In the genomic region with DNA sequence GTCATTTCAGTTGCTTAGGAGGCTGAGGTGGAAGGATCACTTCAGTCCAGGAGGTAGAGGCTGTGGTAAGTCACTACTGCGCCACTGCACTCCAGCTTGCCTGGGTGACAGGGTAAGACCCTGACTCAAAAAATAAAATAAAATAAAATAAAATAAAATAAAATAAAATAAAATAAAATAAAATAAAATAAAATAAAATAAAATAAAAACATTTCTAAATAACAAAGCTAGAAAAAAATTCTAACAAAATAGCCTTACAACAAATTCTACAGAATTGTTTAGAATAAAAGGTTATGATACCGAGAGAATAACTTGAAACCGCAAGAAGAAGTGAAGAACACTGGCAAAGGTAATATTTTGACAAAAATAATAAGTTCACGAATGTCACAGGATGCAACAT, we compare ENCODE assay signal across 25 cellular contexts.
"Had no signal": no experiment of that assay in that cellular context is flagged by ENCODE, and none has a peak within 500 bp of the region (broad histone marks: within the 10 kb centered on the region; RNA-seq: fewer than 3 reads in every experiment).

No MANE protein-coding gene starts in this region.

- H3K27ac Mint-ChIP-seq: stimulated activated effector memory CD8-positive, alpha-beta T cell treated with anti-CD3 and anti-CD28 coated beads, Interleukin-12 subunit alpha, Interleukin-12 subunit beta, amount 100 ng/mL, for 72 hours; stimulated activated memory B cell treated with anti-CD40 and anti-IgM and Interleukin-4, amounts not matched to agents 10 μg/mL and 1 μg/mL and 100 μg/mL, for 72 hours; stimulated activated naive B cell treated with anti-CD40 and anti-IgM and Interleukin-4, amounts not matched to agents 10 μg/mL and 1 μg/mL and 100 μg/mL, for 72 hours; stimulated activated naive CD8-positive, alpha-beta T cell treated with anti-CD3 and anti-CD28 coated beads, Interleukin-15, amount 100 ng/mL, for 72 hours; stimulated activated naive CD8-positive, alpha-beta T cell treated with anti-CD3 and anti-CD28 coated beads, Interleukin-15, Interleukin-2, amounts not matched to agents 100 ng/mL and 50 ng/mL, for 24 hours; type B pancreatic cell had no signal

- H3K4me3 Mint-ChIP-seq: stimulated activated effector memory CD8-positive, alpha-beta T cell treated with anti-CD3 and anti-CD28 coated beads, Interleukin-12 subunit alpha, Interleukin-12 subunit beta, amount 100 ng/mL, for 72 hours; stimulated activated memory B cell treated with anti-CD40 and anti-IgM and Interleukin-4, amounts not matched to agents 10 μg/mL and 1 μg/mL and 100 μg/mL, for 72 hours; stimulated activated naive B cell treated with anti-CD40 and anti-IgM and Interleukin-4, amounts not matched to agents 10 μg/mL and 1 μg/mL and 100 μg/mL, for 72 hours; stimulated activated naive CD8-positive, alpha-beta T cell treated with anti-CD3 and anti-CD28 coated beads, Interleukin-15, amount 100 ng/mL, for 72 hours; stimulated activated naive CD8-positive, alpha-beta T cell treated with anti-CD3 and anti-CD28 coated beads, Interleukin-15, Interleukin-2, amounts not matched to agents 100 ng/mL and 50 ng/mL, for 24 hours; type B pancreatic cell had no signal

- H3K27me3 Mint-ChIP-seq: stimulated activated memory B cell treated with anti-CD40 and anti-IgM and Interleukin-4, amounts not matched to agents 10 μg/mL and 1 μg/mL and 100 μg/mL, for 72 hours; stimulated activated naive B cell treated with anti-CD40 and anti-IgM and Interleukin-4, amounts not matched to agents 10 μg/mL and 1 μg/mL and 100 μg/mL, for 72 hours; stimulated activated naive CD8-positive, alpha-beta T cell treated with anti-CD3 and anti-CD28 coated beads, Interleukin-15, amount 100 ng/mL, for 72 hours; stimulated activated naive CD8-positive, alpha-beta T cell treated with anti-CD3 and anti-CD28 coated beads, Interleukin-15, Interleukin-2, amounts not matched to agents 100 ng/mL and 50 ng/mL, for 24 hours; type B pancreatic cell had no signal

- FAIRE-seq: urothelium cell line had no signal

- DNase-seq: stimulated activated CD4-positive, alpha-beta T cell treated with anti-CD3 and anti-CD28 coated beads, Interleukin-2, amount 100 ng/mL, for 48 hours; stimulated activated CD4-positive, alpha-beta T cell treated with anti-CD3 and anti-CD28 coated beads, Interleukin-4, amount 100 ng/mL, for 1 hour; stimulated activated CD4-positive, alpha-beta T cell treated with anti-CD3 and anti-CD28 coated beads, Interleukin-4, amount 100 ng/mL, for 24 hours; stimulated activated CD4-positive, alpha-beta T cell treated with anti-CD3 and anti-CD28 coated beads, Interleukin-4, amount 100 ng/mL, for 4 hours; stimulated activated CD8-positive, alpha-beta memory T cell treated with anti-CD3 and anti-CD28 coated beads, Interleukin-4, amount 100 ng/mL, for 48 hours; stimulated activated naive B cell treated with anti-CD40 and anti-IgM and Interleukin-4, amounts not matched to agents 10 μg/mL and 1 μg/mL and 100 μg/mL, for 72 hours; stimulated activated naive CD4-positive, alpha-beta T cell; stimulated activated naive CD4-positive, alpha-beta T cell treated with Interleukin-2 at 50 U/mL for 16 hours; stimulated activated naive CD8-positive, alpha-beta T cell treated with anti-CD3 and anti-CD28 coated beads, Interleukin-15, amount 100 ng/mL, for 72 hours; stimulated activated naive CD8-positive, alpha-beta T cell treated with anti-CD3 and anti-CD28 coated beads, Interleukin-15, Interleukin-2, amounts not matched to agents 100 U/mL and 50 U/mL, for 24 hours; stomach; substantia nigra; testis; thyroid gland; tibial artery; transverse colon; trophoblast cell; upper lobe of left lung; upper lobe of right lung; uterus had no signal

- ATAC-seq: stimulated activated effector memory CD8-positive, alpha-beta T cell treated with anti-CD3 and anti-CD28 coated beads, Interleukin-12 subunit alpha, Interleukin-12 subunit beta, amount 100 ng/mL, for 72 hours; stimulated activated memory B cell treated with anti-CD40 and anti-IgM and Interleukin-4, amounts not matched to agents 10 μg/mL and 1 μg/mL and 100 μg/mL, for 72 hours; stimulated activated naive B cell treated with anti-CD40 and anti-IgM and Interleukin-4, amounts not matched to agents 10 μg/mL and 1 μg/mL and 100 μg/mL, for 72 hours; stimulated activated naive CD8-positive, alpha-beta T cell treated with anti-CD3 and anti-CD28 coated beads, Interleukin-15, amount 100 ng/mL, for 72 hours; stimulated activated naive CD8-positive, alpha-beta T cell treated with anti-CD3 and anti-CD28 coated beads, Interleukin-15, Interleukin-2, amounts not matched to agents 100 U/mL and 50 U/mL, for 24 hours; upper lobe of right lung had no signal

- H3K36me3 Mint-ChIP-seq: stimulated activated effector memory CD8-positive, alpha-beta T cell treated with anti-CD3 and anti-CD28 coated beads, Interleukin-12 subunit alpha, Interleukin-12 subunit beta, amount 100 ng/mL, for 72 hours; stimulated activated memory B cell treated with anti-CD40 and anti-IgM and Interleukin-4, amounts not matched to agents 10 μg/mL and 1 μg/mL and 100 μg/mL, for 72 hours; stimulated activated naive B cell treated with anti-CD40 and anti-IgM and Interleukin-4, amounts not matched to agents 10 μg/mL and 1 μg/mL and 100 μg/mL, for 72 hours; type B pancreatic cell had no signal

- H3K4me1 Mint-ChIP-seq: stimulated activated effector memory CD8-positive, alpha-beta T cell treated with anti-CD3 and anti-CD28 coated beads, Interleukin-12 subunit alpha, Interleukin-12 subunit beta, amount 100 ng/mL, for 72 hours; stimulated activated memory B cell treated with anti-CD40 and anti-IgM and Interleukin-4, amounts not matched to agents 10 μg/mL and 1 μg/mL and 100 μg/mL, for 72 hours; stimulated activated naive B cell treated with anti-CD40 and anti-IgM and Interleukin-4, amounts not matched to agents 10 μg/mL and 1 μg/mL and 100 μg/mL, for 72 hours; stimulated activated naive CD8-positive, alpha-beta T cell treated with anti-CD3 and anti-CD28 coated beads, Interleukin-15, amount 100 ng/mL, for 72 hours had no signal
